9 cellular contexts compared by ENCODE assay signal in the genomic region with DNA sequence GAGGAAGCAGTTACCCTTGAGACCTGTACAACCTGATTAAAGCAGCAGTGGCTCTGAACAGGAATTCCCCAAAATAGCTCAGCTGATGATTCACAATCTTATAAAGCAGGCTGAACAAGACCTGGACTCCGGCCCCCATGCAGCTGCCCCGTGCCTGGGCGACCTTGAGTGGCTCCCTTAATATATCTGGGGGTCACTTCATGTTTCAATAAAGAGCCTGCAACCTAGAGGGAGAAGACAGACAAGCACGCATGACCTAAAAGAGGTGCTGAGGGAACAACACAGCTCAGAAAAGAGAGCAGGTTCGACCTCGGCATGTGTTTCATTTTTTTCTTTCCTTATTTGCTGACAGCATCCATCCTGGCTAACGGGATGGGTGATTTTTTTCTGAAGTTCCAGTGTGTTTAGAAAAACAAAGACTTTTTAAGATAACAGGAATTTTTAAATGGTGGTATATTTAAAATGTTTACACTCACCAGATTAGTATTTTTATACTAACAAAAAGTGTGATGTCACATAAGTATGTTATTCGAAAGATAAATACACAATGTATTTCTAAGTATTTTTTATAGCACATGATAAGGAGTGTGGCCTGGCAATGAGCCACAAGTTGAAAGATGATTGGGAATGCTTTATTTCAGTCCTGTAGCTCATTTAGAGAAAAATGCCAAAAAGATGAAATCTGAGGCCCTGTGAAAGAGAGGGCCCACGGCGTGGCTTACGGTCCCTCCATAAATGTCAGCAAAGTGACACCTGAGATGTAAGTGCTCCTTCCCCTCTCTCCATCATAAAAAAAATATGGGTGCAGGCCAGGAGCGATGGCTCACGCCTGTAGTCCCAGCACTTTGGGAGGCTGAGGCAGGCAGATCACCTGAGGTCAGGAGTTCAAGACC.
DNase-seq lines count a peak whose midpoint lies in the region; ATAC-seq, FAIRE-seq and TF ChIP-seq lines count a peak whose summit lies in the region.
"Had no signal": no experiment of that assay in that cellular context is flagged by ENCODE, and none has a peak within 500 bp of the region (broad histone marks: within the 10 kb centered on the region; RNA-seq: fewer than 3 reads in every experiment).

No MANE protein-coding gene starts in this region.

- H3K4me3 ChIP-seq in K562 = no peak overlapping the region
- no peak overlapping the region for H3K4me3 ChIP-seq in kidney epithelial cell (ENCODE audit: low read depth, low read length)

- H3K4me3 Mint-ChIP-seq in stimulated activated naive CD8-positive, alpha-beta T cell treated with anti-CD3 and anti-CD28 coated beads, Interleukin-15, amount 100 ng/mL, for 72 hours = no peak overlapping the region

- TF ChIP-seq EP300 in K562 (IDR thresholded peaks at IDR 0.05; ENCODE audit: low read length) = no peak

- no TSS peak for BruUV-seq in K562 (replicated peaks; lab: Mats Ljungman, UMichigan)

- no peaks in the 10 kb centered on the region for H3K9me1 ChIP-seq in K562 (ENCODE audit: control insufficient read depth, insufficient read depth, low read length)

- H2AFZ ChIP-seq in K562 (ENCODE audit: low read depth, low read length) = peak overlapping the region; percentile 74

- POLR2A ChIA-PET in K562 (lab: Yijun Ruan, JAX) = interaction anchor here (0.6 to 0.8 kb wide), 2 partner anchors 31 to 139 kb away, joined by 3 read pairs; no protein-coding TSS in a partner anchor

- peaks cover 0 to 4% of the 10 kb centered on the region in 2 experiments; a peak in 2 of 5 replicates for H3K4me1 ChIP-seq in K562 (replicated peaks in 1 of 2; ENCODE audit: control insufficient read depth in 2 of 2, insufficient read depth in 2 of 2, low read length in 2 of 2)

- TF ChIP-seq POLR2A in K562 (conservative IDR thresholded peaks at IDR 0.05) = no peak

- no peak overlapping the region for H3K9ac ChIP-seq in K562 (ENCODE audit: insufficient read depth in 1 of 2, low read depth in 2 of 2, low read length in 2 of 2)

- CTCF ChIA-PET in K562 (lab: Yijun Ruan, JAX; ENCODE audit: low intra/inter-chr PET ratio) = no interaction called here

- no peaks in the 10 kb centered on the region for H4K20me1 ChIP-seq in K562 (replicated peaks; ENCODE audit: control insufficient read depth, insufficient read depth, low read length)

- no peaks in the 10 kb centered on the region for H3K9me3 ChIP-seq in K562 (replicated peaks; ENCODE audit: control insufficient read depth, insufficient read depth, low read depth, low read length)

- FAIRE-seq in K562 (lab: Jason Lieb, UNC) = no peak

- peak overlapping the region; percentile 25; the same call in 1 of the 2 replicates for H3K4me2 ChIP-seq in K562 (ENCODE audit: insufficient read depth, low read length)

- no peaks in the 10 kb centered on the region for H3K36me3 ChIP-seq in K562 (ENCODE audit: control insufficient read depth, insufficient read depth, low read length)
- no peaks in the 10 kb centered on the region for H3K36me3 ChIP-seq in kidney epithelial cell (ENCODE audit: control insufficient read depth, insufficient read depth, low read length)

- WGBS in K562 (ENCODE audit: insufficient coverage, low coverage, missing lambda C conversion rate) = 39% methylated on average over 10 of the region's 13 CpGs

- in situ Hi-C loops in K562 (cut with MboI) = no loop called here

- no peaks in the 10 kb centered on the region for H3K79me2 ChIP-seq in K562 (ENCODE audit: control insufficient read depth, insufficient read depth, low read length)

- intact Hi-C loops in K562 (cut with micrococcal nuclease) = loop anchor here (5.0 to 10.0 kb wide), 3 partner anchors 110 to 380 kb away; no protein-coding TSS in a partner anchor

- H3K27me3 ChIP-seq in K562 (ENCODE audit: control insufficient read depth in 2 of 2, insufficient read depth in 2 of 2, low read length in 2 of 2) = peaks cover 6 to 27% of the 10 kb centered on the region in 2 experiments
- H3K27me3 ChIP-seq in kidney epithelial cell (ENCODE audit: control insufficient read depth, insufficient read depth, low read length) = no peaks in the 10 kb centered on the region

- peak; percentile 43 for ATAC-seq in stimulated activated naive CD8-positive, alpha-beta T cell treated with anti-CD3 and anti-CD28 coated beads, Interleukin-15, amount 100 ng/mL, for 72 hours
- ATAC-seq in stimulated activated naive CD8-positive, alpha-beta T cell treated with anti-CD3 and anti-CD28 coated beads, Interleukin-15, Interleukin-2, amounts not matched to agents 100 U/mL and 50 U/mL, for 24 hours = no peak
- ATAC-seq in K562 (no peak), HG02763 (IDR thresholded peaks at IDR 0.05; ENCODE audit: unreplicated experiment) (no peak), HG02840 (IDR thresholded peaks at IDR 0.05; ENCODE audit: low FRiP score, unreplicated experiment) (no peak), GM19324 (IDR thresholded peaks at IDR 0.05; ENCODE audit: low FRiP score, unreplicated experiment) (no peak)

- peaks cover 11% of the 10 kb centered on the region for H3K4me1 Mint-ChIP-seq in stimulated activated naive CD8-positive, alpha-beta T cell treated with anti-CD3 and anti-CD28 coated beads, Interleukin-15, amount 100 ng/mL, for 72 hours

- DNase-seq in stimulated activated naive CD8-positive, alpha-beta T cell treated with anti-CD3 and anti-CD28 coated beads, Interleukin-15, amount 100 ng/mL, for 72 hours = no peak
- no peak for DNase-seq in stimulated activated naive CD8-positive, alpha-beta T cell treated with anti-CD3 and anti-CD28 coated beads, Interleukin-15, Interleukin-2, amounts not matched to agents 100 U/mL and 50 U/mL, for 24 hours
- peak in 1 of 4 experiments; percentile 12 for DNase-seq in K562 (ENCODE audit: extremely low read depth in 1 of 4, low spot score in 3 of 4)
- peak; percentile 75 for DNase-seq in kidney epithelial cell (ENCODE audit: low read depth)
- no peak for DNase-seq in activated CD8-positive, alpha-beta memory T cell treated with anti-CD3 and anti-CD28 coated beads for 24 hours
- DNase-seq: NCI-H2081 treated with DMSO at 0.1 percent for 48 hours had no signal

- TF ChIP-seq RAD21 in K562 (CRISPR knock-in tag; conservative IDR thresholded peaks at IDR 0.05 in 1 of 2, IDR thresholded peaks at IDR 0.05 in 1 of 2) = no peak

- no peaks in the 10 kb centered on the region for H3K27me3 Mint-ChIP-seq in stimulated activated naive CD8-positive, alpha-beta T cell treated with anti-CD3 and anti-CD28 coated beads, Interleukin-15, amount 100 ng/mL, for 72 hours

- H3K9me3 Mint-ChIP-seq in stimulated activated naive CD8-positive, alpha-beta T cell treated with anti-CD3 and anti-CD28 coated beads, Interleukin-15, amount 100 ng/mL, for 72 hours = no peaks in the 10 kb centered on the region

- H3K27ac ChIP-seq in K562 (ENCODE audit: extremely low read depth, low read depth, low read length) = no peak overlapping the region

- no peak for TF ChIP-seq CTCF in K562 (IDR thresholded peaks at IDR 0.05 in 2 of 3, conservative IDR thresholded peaks at IDR 0.05 in 1 of 3; ENCODE audit: insufficient read depth in 2 of 3, low read depth in 1 of 3, low read length in 3 of 3)
- no peak for TF ChIP-seq CTCF in kidney epithelial cell (IDR thresholded peaks at IDR 0.05; ENCODE audit: insufficient read depth, low read length, poor library complexity, severe bottlenecking)

- peak overlapping the region in 1 of 2 donors; percentile 42 for H3K27ac Mint-ChIP-seq in stimulated activated naive CD8-positive, alpha-beta T cell treated with anti-CD3 and anti-CD28 coated beads, Interleukin-15, amount 100 ng/mL, for 72 hours

TF ChIP-seq in K562, 482 proteins besides CTCF, POLR2A, EP300 and RAD21:
- TF ChIP-seq C11orf30 (IDR thresholded peaks at IDR 0.05; ENCODE audit: low read depth) (0 out of 2 replicates have a peak, but pooled peaks have one; percentile 3), ZNF175 (CRISPR knock-in tag; IDR thresholded peaks at IDR 0.05; ENCODE audit: low read depth) (no peak), MEF2A (IDR thresholded peaks at IDR 0.05; ENCODE audit: control insufficient read depth, low read depth, low read length) (peak; percentile 68)
